In the genomic region with DNA sequence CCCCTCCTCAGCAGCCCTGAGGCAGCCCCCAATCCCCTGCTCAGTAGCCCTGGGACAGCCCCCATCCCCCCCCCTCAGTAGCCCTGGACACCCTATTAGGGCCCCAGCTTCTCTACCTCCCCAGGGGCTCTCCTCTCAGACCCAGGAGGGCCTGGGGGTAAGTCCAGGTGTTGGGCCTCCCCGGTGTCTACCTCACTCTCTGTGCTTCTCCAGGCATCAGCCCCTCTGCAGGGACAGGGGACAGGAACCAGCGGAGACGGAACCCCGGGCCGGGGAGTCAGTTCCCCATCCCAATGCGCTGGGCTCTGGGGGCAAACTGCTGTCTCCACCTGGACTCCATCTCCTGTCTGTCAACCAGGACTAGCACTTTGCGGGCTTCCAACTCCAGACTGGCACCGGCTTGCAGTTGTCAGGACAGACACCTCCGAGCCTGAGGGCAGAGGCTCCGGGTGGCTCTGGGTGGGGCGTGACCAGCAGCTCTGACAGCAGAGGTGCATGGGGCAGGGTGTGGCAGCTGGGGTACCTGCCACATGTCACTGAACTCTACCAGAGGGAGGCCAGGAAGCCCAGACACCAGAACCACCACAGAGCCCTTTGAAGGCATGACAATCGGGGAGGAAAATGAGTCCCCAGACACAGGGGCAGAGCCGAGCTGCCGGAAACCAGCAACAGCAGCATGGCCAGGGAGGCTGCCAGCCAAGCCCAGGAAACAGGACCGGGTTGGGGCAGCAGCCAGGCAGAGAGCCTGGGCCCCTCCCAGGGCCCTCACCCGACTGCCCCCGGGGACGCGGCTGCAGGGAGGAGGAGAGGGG, we compare ENCODE assay signal across 10 cellular contexts. TPM values are rescaled to one million over a fixed set of nuclear protein-coding genes. Genes with fewer than 3 reads are reported as not detected.
DNase-seq lines count a peak whose midpoint lies in the region; ATAC-seq, FAIRE-seq and TF ChIP-seq lines count a peak whose summit lies in the region.
"Had no signal": no experiment of that assay in that cellular context is flagged by ENCODE, and none has a peak within 500 bp of the region (broad histone marks: within the 10 kb centered on the region; RNA-seq: fewer than 3 reads in every experiment).

No MANE protein-coding gene starts in this region.

- no peak overlapping the region for H4K5ac ChIP-seq in IMR-90 (ENCODE audit: low read depth, low read length)

- H2AK5ac ChIP-seq in IMR-90 (ENCODE audit: low read depth, low read length): no peak overlapping the region

- POLR2A ChIA-PET in IMR-90 (lab: Charles Lee; ENCODE audit: unreplicated experiment): interaction anchor here (0.5 kb wide), 1 partner anchor 178 kb away, joined by 3 read pairs; no protein-coding TSS in a partner anchor

- no peak overlapping the region for H4K8ac ChIP-seq in IMR-90 (ENCODE audit: low read depth in 2 of 2, low read length in 2 of 2)

- in situ Hi-C loops in IMR-90 (cut with MboI; ENCODE audit: low sequenced_read_pairs): no loop called here

- H3K27me3 ChIP-seq in IMR-90 (ENCODE audit: control insufficient read depth, insufficient read depth, low read length) (peaks cover 19% of the 10 kb centered on the region), esophagus squamous epithelium (peaks cover 0 to 55% (median 0%) of the 10 kb centered on the region in 4 donors)

- TF ChIP-seq RAD21 in IMR-90 (IDR thresholded peaks at IDR 0.05; ENCODE audit: low read length): no peak

- no peak overlapping the region for H3K23ac ChIP-seq in IMR-90 (ENCODE audit: low read depth, low read length)

- H2BK15ac ChIP-seq in IMR-90 (ENCODE audit: low read depth, low read length): no peak overlapping the region

- ATAC-seq in IMR-90 (ENCODE audit: low read depth): no peak; the same call in 1 of the 2 replicates
- ATAC-seq: GM12878, K562 had no signal

- H3K18ac ChIP-seq in IMR-90 (ENCODE audit: low read depth, low read length): no peak overlapping the region

- no peak overlapping the region for H3K14ac ChIP-seq in IMR-90 (replicated peaks; ENCODE audit: low read depth, low read length)

- no peak overlapping the region for H2BK20ac ChIP-seq in IMR-90 (ENCODE audit: low read depth, low read length)

- no peaks in the 10 kb centered on the region for H3K36me3 ChIP-seq in IMR-90 (ENCODE audit: control insufficient read depth, insufficient read depth, low read length)
- H3K36me3 ChIP-seq in esophagus squamous epithelium: no peaks in the 10 kb centered on the region

- no peak overlapping the region for H3K9ac ChIP-seq in IMR-90 (ENCODE audit: low read depth, low read length)

- H3K27ac ChIP-seq in IMR-90 (ENCODE audit: insufficient read depth, low read length) (no peak overlapping the region), cingulate gyrus (ENCODE audit: low read depth, low read length) (peak overlapping the region; percentile 81), esophagus squamous epithelium (no peak overlapping the region)

- H3K4me3 ChIP-seq in IMR-90 (ENCODE audit: insufficient read depth, low read depth, low read length): no peak overlapping the region
- no peak overlapping the region for H3K4me3 ChIP-seq in esophagus squamous epithelium
- H3K4me3 ChIP-seq: GM12878, K562 had no signal

- 48% methylated on average over 3 of the region's 19 CpGs; no CpG with 5 or more reads in 1 of the 2 experiments for WGBS in IMR-90 (ENCODE audit: extremely low coverage in 2 of 2, insufficient read length in 1 of 2), 2 experiments
- 0% methylated on average over 1 of the region's 19 CpGs; no CpG with 5 or more reads in 1 of the 2 donors for WGBS in esophagus squamous epithelium, 2 donors

- H3K79me1 ChIP-seq in IMR-90 (ENCODE audit: low read depth in 1 of 2, low read length in 2 of 2): no peaks in the 10 kb centered on the region

- no peak overlapping the region for H3K4me2 ChIP-seq in IMR-90 (ENCODE audit: low read depth, low read length)

- no peak for TF ChIP-seq POLR2A in IMR-90 (IDR thresholded peaks at IDR 0.05; ENCODE audit: low read depth, low read length)
- TF ChIP-seq POLR2A in H54 (IDR thresholded peaks at IDR 0.05; ENCODE audit: low read depth, low read length): no peak
- TF ChIP-seq POLR2A in esophagus squamous epithelium (IDR thresholded peaks at IDR 0.05): no peak

- CTCF ChIA-PET in IMR-90 (lab: Yijun Ruan, JAX): no interaction called here

- peak overlapping the region; percentile 3 for H2AK9ac ChIP-seq in IMR-90 (replicated peaks; ENCODE audit: low read depth, low read length, poor library complexity)

- DNase-seq in IMR-90 (no peak), H54 (ENCODE audit: insufficient read length, low spot score) (no peak), RKO (ENCODE audit: low spot score) (no peak), esophagus squamous epithelium (lab: John Stamatoyannopoulos, UW) (no peak)
- DNase-seq in activated CD4-positive, alpha-beta T cell treated with anti-CD3 and anti-CD28 coated beads for 48 hours: peak; percentile 40
- DNase-seq in stimulated activated CD4-positive, alpha-beta T cell treated with anti-CD3 and anti-CD28 coated beads, Interleukin-4, amount 100 ng/mL, for 1 hour: peak; percentile 23

- no peak overlapping the region for H3K56ac ChIP-seq in IMR-90 (ENCODE audit: extremely low read depth, insufficient read depth, low read length)

- H2BK5ac ChIP-seq in IMR-90 (ENCODE audit: low read depth, low read length, poor library complexity, severe bottlenecking): no peak overlapping the region

- H2AFZ ChIP-seq in IMR-90 (replicated peaks; ENCODE audit: low read length, poor library complexity): no peak overlapping the region

- no peaks in the 10 kb centered on the region for H3K9me1 ChIP-seq in IMR-90 (ENCODE audit: insufficient read depth, low read length)

- H3K9me3 ChIP-seq in IMR-90 (ENCODE audit: control insufficient read depth, insufficient read depth, low read length) (no peaks in the 10 kb centered on the region), esophagus squamous epithelium (no peaks in the 10 kb centered on the region)

- H3K4me1 ChIP-seq in IMR-90 (ENCODE audit: control insufficient read depth, insufficient read depth, low read length): peaks cover 7% of the 10 kb centered on the region; the same call in 1 of the 2 replicates
- peaks cover 4 to 14% (median 9%) of the 10 kb centered on the region in 3 donors for H3K4me1 ChIP-seq in esophagus squamous epithelium

- dilution Hi-C loops in IMR-90 (cut with HindIII; ENCODE audit: low sequenced_read_pairs, unreplicated experiment): no loop called here

- FAIRE-seq in H54 (lab: Jason Lieb, UNC): no peak
- FAIRE-seq: bronchial epithelial cell, GM12878, K562 had no signal

- TF ChIP-seq CTCF in IMR-90 (conservative IDR thresholded peaks at IDR 0.05; ENCODE audit: low read depth, low read length) (no peak), esophagus squamous epithelium (IDR thresholded peaks at IDR 0.05) (no peak)

- no peak overlapping the region for H3K4ac ChIP-seq in IMR-90 (ENCODE audit: low read depth, low read length)

- no peak overlapping the region for H4K91ac ChIP-seq in IMR-90 (ENCODE audit: insufficient read depth, low read depth, low read length)

- intact Hi-C loops in IMR-90 (cut with micrococcal nuclease): no loop called here
- intact Hi-C loops in esophagus squamous epithelium (cut with DNase I): loop anchor here (10.0 kb wide), 1 partner anchor 306 kb away; no protein-coding TSS in a partner anchor

- BruUV-seq in IMR-90 (replicated peaks; lab: Mats Ljungman, UMichigan): no TSS peak

- no peaks in the 10 kb centered on the region; the same call in 1 of the 2 replicates for H4K20me1 ChIP-seq in IMR-90 (ENCODE audit: insufficient read depth, low read length)

- H2BK120ac ChIP-seq in IMR-90 (ENCODE audit: low read depth, low read length): no peak overlapping the region

TF ChIP-seq in IMR-90, 13 proteins besides CTCF, POLR2A, EP300 and RAD21:
- TF ChIP-seq RCOR1 (IDR thresholded peaks at IDR 0.05; ENCODE audit: insufficient replicate concordance, low read length) (no peak), NFE2L2 (IDR thresholded peaks at IDR 0.05; ENCODE audit: low read depth, low read length) (no peak), CEBPB (IDR thresholded peaks at IDR 0.05; ENCODE audit: low read depth, low read length) (no peak), BHLHE40 (IDR thresholded peaks at IDR 0.05; ENCODE audit: low read depth, low read length) (no peak), MAZ (IDR thresholded peaks at IDR 0.05; ENCODE audit: borderline replicate concordance, low read depth, low read length) (no peak), RFX5 (IDR thresholded peaks at IDR 0.05; ENCODE audit: low read depth, low read length) (no peak), SMC3 (IDR thresholded peaks at IDR 0.05; ENCODE audit: low read depth, low read length) (no peak), FOS (IDR thresholded peaks at IDR 0.05; ENCODE audit: low read depth, low read length) (no peak), CHD1 (IDR thresholded peaks at IDR 0.05; ENCODE audit: low read depth, low read length) (no peak), MAFK (IDR thresholded peaks at IDR 0.05; ENCODE audit: low read depth, low read length) (no peak), MXI1 (IDR thresholded peaks at IDR 0.05; ENCODE audit: borderline replicate concordance, low read depth, low read length) (no peak)
- TF ChIP-seq, protein P1, sequence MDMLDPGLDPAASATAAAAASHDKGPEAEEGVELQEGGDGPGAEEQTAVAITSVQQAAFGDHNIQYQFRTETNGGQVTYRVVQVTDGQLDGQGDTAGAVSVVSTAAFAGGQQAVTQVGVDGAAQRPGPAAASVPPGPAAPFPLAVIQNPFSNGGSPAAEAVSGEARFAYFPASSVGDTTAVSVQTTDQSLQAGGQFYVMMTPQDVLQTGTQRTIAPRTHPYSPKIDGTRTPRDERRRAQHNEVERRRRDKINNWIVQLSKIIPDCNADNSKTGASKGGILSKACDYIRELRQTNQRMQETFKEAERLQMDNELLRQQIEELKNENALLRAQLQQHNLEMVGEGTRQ (IDR thresholded peaks at IDR 0.05; ENCODE audit: low read depth, low read length): no peak
- TF ChIP-seq, protein P2, sequence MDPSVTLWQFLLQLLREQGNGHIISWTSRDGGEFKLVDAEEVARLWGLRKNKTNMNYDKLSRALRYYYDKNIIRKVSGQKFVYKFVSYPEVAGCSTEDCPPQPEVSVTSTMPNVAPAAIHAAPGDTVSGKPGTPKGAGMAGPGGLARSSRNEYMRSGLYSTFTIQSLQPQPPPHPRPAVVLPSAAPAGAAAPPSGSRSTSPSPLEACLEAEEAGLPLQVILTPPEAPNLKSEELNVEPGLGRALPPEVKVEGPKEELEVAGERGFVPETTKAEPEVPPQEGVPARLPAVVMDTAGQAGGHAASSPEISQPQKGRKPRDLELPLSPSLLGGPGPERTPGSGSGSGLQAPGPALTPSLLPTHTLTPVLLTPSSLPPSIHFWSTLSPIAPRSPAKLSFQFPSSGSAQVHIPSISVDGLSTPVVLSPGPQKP (IDR thresholded peaks at IDR 0.05; ENCODE audit: borderline replicate concordance, low read depth, low read length): no peak

RNA-seq across cellular contexts. Expression of a gene that starts 17.7 kb away (rescaled TPM):
- 25.3 and 33.6 TPM in 2 replicates for total RNA-seq in IMR-90 (2012; rRNA removed)
- polyA plus RNA-seq in IMR-90 (2012; rRNA removed): 33.9 and 36.4 TPM in 2 replicates
- 38.7 and 47.1 TPM in 2 replicates for polyA plus RNA-seq in IMR-90 (2012; cell fraction: cytosol; rRNA removed)
- polyA plus RNA-seq in IMR-90 (2012; cell fraction: nucleus; rRNA removed; ENCODE audit: low replicate concordance): 63.9 and 70.8 TPM in 2 replicates
- 10 to 100 TPM; 47.6 to 63.2 (median 54.3) TPM for total RNA-seq in esophagus squamous epithelium

Comparison
In these comparisons a context has a peak if more than half of its experiments do, and no peak if none do; other contexts are left out.
1. DNase-seq: peak in activated CD4-positive, alpha-beta T cell treated with anti-CD3 and anti-CD28 coated beads for 48 hours (single experiment) and stimulated activated CD4-positive, alpha-beta T cell treated with anti-CD3 and anti-CD28 coated beads, Interleukin-4, amount 100 ng/mL, for 1 hour (single experiment); none in IMR-90 (single experiment), H54 (single experiment), RKO (single experiment) and esophagus squamous epithelium (single experiment).